9 cellular contexts compared by ENCODE assay signal in the genomic region with DNA sequence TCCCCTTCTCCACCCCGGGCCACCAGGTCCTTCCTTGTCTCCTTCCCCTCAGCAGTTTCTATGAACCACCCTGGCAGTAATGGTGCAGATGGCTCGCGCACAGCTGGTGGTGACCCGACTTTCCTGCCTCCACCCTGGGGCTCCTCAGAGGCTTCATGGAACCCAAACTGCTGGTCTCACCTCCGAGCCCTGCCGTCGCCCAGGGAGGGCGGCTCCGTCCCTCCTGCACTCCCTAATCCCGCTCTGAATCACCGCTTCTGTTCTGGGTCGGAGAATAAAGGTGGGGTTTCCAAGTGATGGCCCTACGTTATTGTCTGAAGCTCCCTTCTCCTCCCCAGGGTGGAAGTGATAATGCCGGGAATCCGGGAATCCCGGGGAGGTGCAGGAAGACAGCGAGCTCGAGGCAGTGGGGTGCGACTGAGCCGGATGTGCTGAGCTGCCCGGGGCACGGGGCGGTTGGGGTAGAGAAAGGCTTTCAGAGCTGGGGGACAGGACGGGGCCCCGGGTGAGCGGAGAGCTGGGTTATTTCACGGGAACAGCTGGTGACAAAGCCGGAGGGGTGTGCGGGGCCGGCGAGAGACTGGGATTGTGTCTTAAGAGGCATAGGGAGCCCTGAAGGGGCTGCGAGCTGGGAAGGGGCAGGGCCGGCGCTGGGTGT. TPM values are rescaled to one million over a fixed set of nuclear protein-coding genes. Genes with fewer than 3 reads are reported as not detected.
DNase-seq lines count a peak whose midpoint lies in the region; ATAC-seq and TF ChIP-seq lines count a peak whose summit lies in the region.
"Had no signal": no experiment of that assay in that cellular context is flagged by ENCODE, and none has a peak within 500 bp of the region (broad histone marks: within the 10 kb centered on the region; RNA-seq: fewer than 3 reads in every experiment).

No MANE protein-coding gene starts in this region.

- TF ChIP-seq POLR2A in body of pancreas (IDR thresholded peaks at IDR 0.05), result peak in 2 of 3 donors; percentile 37 to 57

- H3K9ac ChIP-seq in subcutaneous abdominal adipose tissue (ENCODE audit: low read length in 5 of 5), result peak overlapping the region in 1 of 5 donors; percentile 51

- no peaks in the 10 kb centered on the region for H3K9me3 Mint-ChIP-seq in activated CD4-positive, alpha-beta T cell treated with anti-CD3 and anti-CD28 coated beads for 36 hours (ENCODE audit: low read depth)

- H3K36me3 ChIP-seq in body of pancreas (replicated peaks in 1 of 2; ENCODE audit: insufficient read depth in 1 of 2, low read depth in 2 of 2) (no peaks in the 10 kb centered on the region), left lung (no peaks in the 10 kb centered on the region), subcutaneous abdominal adipose tissue (ENCODE audit: control insufficient read depth in 5 of 5, insufficient read depth in 5 of 5, low read length in 5 of 5) (no peaks in the 10 kb centered on the region)
- H3K36me3 ChIP-seq: BE2C had no signal

- no peak overlapping the region for H3K27ac Mint-ChIP-seq in activated CD4-positive, alpha-beta T cell treated with anti-CD3 and anti-CD28 coated beads for 36 hours

- TF ChIP-seq CTCF in body of pancreas (IDR thresholded peaks at IDR 0.05), result no peak
- no peak for TF ChIP-seq CTCF in left lung (IDR thresholded peaks at IDR 0.05)

- CTCF ChIA-PET in activated CD4-positive, alpha-beta T cell treated with anti-CD3 and anti-CD28 coated beads for 36 hours (lab: Charles Lee), result interaction anchor here (0.6 to 1.0 kb wide), 5 partner anchors 13 to 729 kb away, joined by 3 to 4 read pairs (median 3); a partner anchor contains a TSS

- peaks cover 10% of the 10 kb centered on the region for H3K4me1 Mint-ChIP-seq in activated CD4-positive, alpha-beta T cell treated with anti-CD3 and anti-CD28 coated beads for 36 hours

- H3K4me1 ChIP-seq in body of pancreas (peaks cover 26% of the 10 kb centered on the region), left lung (peaks cover 0 to 15% of the 10 kb centered on the region in 2 donors), subcutaneous abdominal adipose tissue (ENCODE audit: control insufficient read depth in 5 of 5, insufficient read depth in 5 of 5, low read length in 5 of 5) (peaks cover 0 to 14% (median 10%) of the 10 kb centered on the region in 5 donors)
- H3K4me1 ChIP-seq: BE2C had no signal

- intact Hi-C loops in activated CD4-positive, alpha-beta T cell treated with anti-CD3 and anti-CD28 coated beads for 36 hours (cut with DNase I, micrococcal nuclease), result no loop called here
- intact Hi-C loops in body of pancreas (cut with DNase I), result no loop called here
- intact Hi-C loops in left lung (cut with DNase I), result no loop called here

- peaks cover 5% of the 10 kb centered on the region for H3K36me3 Mint-ChIP-seq in activated CD4-positive, alpha-beta T cell treated with anti-CD3 and anti-CD28 coated beads for 36 hours (ENCODE audit: low read depth)

- H3K27me3 Mint-ChIP-seq in activated CD4-positive, alpha-beta T cell treated with anti-CD3 and anti-CD28 coated beads for 36 hours, result peaks cover 11% of the 10 kb centered on the region

- no peaks in the 10 kb centered on the region for H3K9me3 ChIP-seq in body of pancreas
- H3K9me3 ChIP-seq in left lung, result no peaks in the 10 kb centered on the region
- no peaks in the 10 kb centered on the region for H3K9me3 ChIP-seq in subcutaneous abdominal adipose tissue (ENCODE audit: control insufficient read depth in 5 of 5, low read length in 5 of 5)
- H3K9me3 ChIP-seq: BE2C had no signal

- no peaks in the 10 kb centered on the region for H3K27me3 ChIP-seq in body of pancreas
- H3K27me3 ChIP-seq in left lung, result peaks cover 0 to 27% of the 10 kb centered on the region in 2 donors
- peaks cover 10 to 15% (median 13%) of the 10 kb centered on the region in 5 donors for H3K27me3 ChIP-seq in subcutaneous abdominal adipose tissue (ENCODE audit: control insufficient read depth in 5 of 5, insufficient read depth in 4 of 5, low read length in 5 of 5)

- no peak for DNase-seq in activated CD4-positive, alpha-beta T cell treated with anti-CD3 and anti-CD28 coated beads for 36 hours
- DNase-seq in activated CD4-positive, alpha-beta T cell treated with anti-CD3 and anti-CD28 coated beads for 1 hour, result no peak
- DNase-seq in body of pancreas (peak; percentile 38 to 47 (median 42)), left lung (no peak), GM19240 (ENCODE audit: insufficient read length, low spot score) (no peak)
- DNase-seq: BE2C had no signal

- POLR2A ChIA-PET in activated CD4-positive, alpha-beta T cell treated with anti-CD3 and anti-CD28 coated beads for 36 hours (lab: Charles Lee), result interaction anchor here (0.5 to 0.7 kb wide), 2 partner anchors 17 to 387 kb away, joined by 3 to 4 read pairs; no protein-coding TSS in a partner anchor

- 2 to 10% methylated on average over 32 of the region's 34 CpGs for WGBS in body of pancreas, 2 donors

- H3K27ac ChIP-seq in body of pancreas (peak overlapping the region; percentile 56 to 84 (median 72)), left lung (peak overlapping the region in 1 of 2 donors; percentile 64), subcutaneous abdominal adipose tissue (ENCODE audit: low read depth, low read length) (no peak overlapping the region)

- H3K4me3 ChIP-seq in body of pancreas (peak overlapping the region in 1 of 2 donors; percentile 19), left lung (peak overlapping the region in 1 of 2 donors; percentile 14), subcutaneous abdominal adipose tissue (ENCODE audit: low read depth in 1 of 5, low read length in 5 of 5) (peak overlapping the region in 3 of 5 donors; percentile 44 to 51 (median 46))

- no peak overlapping the region for H3K4me3 Mint-ChIP-seq in activated CD4-positive, alpha-beta T cell treated with anti-CD3 and anti-CD28 coated beads for 36 hours

- peak; percentile 49 for ATAC-seq in activated CD4-positive, alpha-beta T cell treated with anti-CD3 and anti-CD28 coated beads for 36 hours
- peak; percentile 69 for ATAC-seq in body of pancreas
- peak; percentile 61 for ATAC-seq in left lung
- no peak for ATAC-seq in GM21825 (IDR thresholded peaks at IDR 0.05; ENCODE audit: unreplicated experiment)
- no peak for ATAC-seq in HG02884 (IDR thresholded peaks at IDR 0.05; ENCODE audit: unreplicated experiment)

RNA-seq across cellular contexts. Expression of a gene that starts 0.7 kb away (rescaled TPM):
- not detected for total RNA-seq in activated CD4-positive, alpha-beta T cell treated with anti-CD3 and anti-CD28 coated beads for 36 hours
- total RNA-seq in body of pancreas (1 to 10 TPM; 2.0 to 3.4 TPM), left lung (1 to 10 TPM; 1.1 to 2.7 TPM)

RNA-seq across cellular contexts. Expression of a gene that starts 23.0 kb away (rescaled TPM):
- under 1 TPM; 0.69 to 0.70 TPM for total RNA-seq in activated CD4-positive, alpha-beta T cell treated with anti-CD3 and anti-CD28 coated beads for 36 hours
- 1 to 10 TPM in 1 of 2 donors, under 1 TPM in 1; 0.26 to 7.3 TPM for total RNA-seq in body of pancreas
- 1 to 10 TPM; 1.3 to 1.5 TPM for total RNA-seq in left lung

RNA-seq across cellular contexts. Expression of a gene that starts 23.7 kb away (rescaled TPM):
- total RNA-seq in activated CD4-positive, alpha-beta T cell treated with anti-CD3 and anti-CD28 coated beads for 36 hours, result under 1 TPM; 0.50 to 0.60 TPM
- total RNA-seq in body of pancreas (not detected), left lung (under 1 TPM; 0.29 to 0.73 TPM)

RNA-seq across cellular contexts. Expression of a gene that starts 43.9 kb away (rescaled TPM):
- total RNA-seq in activated CD4-positive, alpha-beta T cell treated with anti-CD3 and anti-CD28 coated beads for 36 hours, result under 1 TPM; 0.67 to 0.73 TPM
- total RNA-seq in body of pancreas, result 10 to 100 TPM; 14.5 to 60.0 TPM
- total RNA-seq in left lung, result 10 to 100 TPM; 15.0 to 25.4 TPM

RNA-seq across cellular contexts. Expression of a gene that starts 50.2 kb away (rescaled TPM):
- total RNA-seq in activated CD4-positive, alpha-beta T cell treated with anti-CD3 and anti-CD28 coated beads for 36 hours, result not detected
- total RNA-seq in body of pancreas (10 to 100 TPM in 1 of 2 donors, 1 to 10 TPM in 1; 1.6 to 14.5 TPM), left lung (1 to 10 TPM in 1 of 2 donors, under 1 TPM in 1; 0.96 to 1.5 TPM)

Comparison
In these comparisons a context has a peak if more than half of its experiments do, and no peak if none do; other contexts are left out.
1. ATAC-seq: peak in activated CD4-positive, alpha-beta T cell treated with anti-CD3 and anti-CD28 coated beads for 36 hours (single experiment), body of pancreas (single experiment) and left lung (single experiment); none in GM21825 (single experiment) and HG02884 (single experiment).
2. DNase-seq: peak in body of pancreas (4 of 4); none in activated CD4-positive, alpha-beta T cell treated with anti-CD3 and anti-CD28 coated beads for 36 hours (single experiment), activated CD4-positive, alpha-beta T cell treated with anti-CD3 and anti-CD28 coated beads for 1 hour (single experiment), left lung (0 of 2) and GM19240 (single experiment).